In genomic region chr5:60287174-60287771, GRCh38 we compare ENCODE assay signal across 8 cellular contexts.
DNase-seq lines count a peak whose midpoint lies in the region; ATAC-seq, FAIRE-seq and TF ChIP-seq lines count a peak whose summit lies in the region.

No MANE protein-coding gene starts in this region.

- H3K4me3 Mint-ChIP-seq in stimulated activated effector memory CD8-positive, alpha-beta T cell treated with anti-CD3 and anti-CD28 coated beads, Interleukin-12 subunit alpha, Interleukin-12 subunit beta, amount 100 ng/mL, for 72 hours: no peak overlapping the region

- no peaks in the 10 kb centered on the region for H3K9me3 ChIP-seq in small intestine (ENCODE audit: control insufficient read depth, low read depth)

- peak; percentile 83 for TF ChIP-seq CTCF in foreskin keratinocyte (conservative IDR thresholded peaks at IDR 0.05)

- peak; percentile 94 for ATAC-seq in GM21390 (IDR thresholded peaks at IDR 0.05; ENCODE audit: unreplicated experiment)
- ATAC-seq in foreskin keratinocyte: peak; percentile 82
- ATAC-seq in stimulated activated effector memory CD8-positive, alpha-beta T cell treated with anti-CD3 and anti-CD28 coated beads, Interleukin-12 subunit alpha, Interleukin-12 subunit beta, amount 100 ng/mL, for 72 hours: no peak

- FAIRE-seq in small intestine (lab: Jason Lieb, UNC): no peak

- DNase-seq in NCI-H345 (lab: John Stamatoyannopoulos, UW) (peak; percentile 18), NCI-H345 treated with DMSO at 0.1 percent for 48 hours (lab: John Stamatoyannopoulos, UW; ENCODE audit: unreplicated experiment) (no peak), SK-N-DZ (ENCODE audit: low spot score) (peak; percentile 35), foreskin keratinocyte (peak; percentile 15 to 33), small intestine (peak; percentile 58)
- DNase-seq in stimulated activated effector memory CD8-positive, alpha-beta T cell treated with anti-CD3 and anti-CD28 coated beads, Interleukin-12 subunit alpha, Interleukin-12 subunit beta, amount 100 ng/mL, for 72 hours (ENCODE audit: low spot score in 2 of 2): no peak

- no peaks in the 10 kb centered on the region for H3K36me3 Mint-ChIP-seq in stimulated activated effector memory CD8-positive, alpha-beta T cell treated with anti-CD3 and anti-CD28 coated beads, Interleukin-12 subunit alpha, Interleukin-12 subunit beta, amount 100 ng/mL, for 72 hours

- 49 to 54% (median 52%) methylated on average over 5 of the region's 5 CpGs for WGBS in small intestine, 3 donors

- H3K27ac ChIP-seq in foreskin keratinocyte: no peak overlapping the region
- H3K27ac ChIP-seq in small intestine (ENCODE audit: low read depth in 1 of 2, low read length in 1 of 2): no peak overlapping the region

- no peaks in the 10 kb centered on the region for H3K36me3 ChIP-seq in small intestine (ENCODE audit: control insufficient read depth in 2 of 2, insufficient read depth in 2 of 2, low read length in 2 of 2)

- peak; percentile 71 for TF ChIP-seq RAD21 in Ishikawa (IDR thresholded peaks at IDR 0.05; ENCODE audit: low read depth)

- no peak overlapping the region for H3K4me3 ChIP-seq in small intestine (ENCODE audit: low read depth in 1 of 2, low read length in 2 of 2)

- H3K9me3 Mint-ChIP-seq in stimulated activated effector memory CD8-positive, alpha-beta T cell treated with anti-CD3 and anti-CD28 coated beads, Interleukin-12 subunit alpha, Interleukin-12 subunit beta, amount 100 ng/mL, for 72 hours: peaks cover 4% of the 10 kb centered on the region

- H3K27ac Mint-ChIP-seq in stimulated activated effector memory CD8-positive, alpha-beta T cell treated with anti-CD3 and anti-CD28 coated beads, Interleukin-12 subunit alpha, Interleukin-12 subunit beta, amount 100 ng/mL, for 72 hours: no peak overlapping the region

- TF ChIP-seq EP300 in Ishikawa (IDR thresholded peaks at IDR 0.05; ENCODE audit: borderline replicate concordance): no peak

- no peaks in the 10 kb centered on the region for H3K4me1 Mint-ChIP-seq in stimulated activated effector memory CD8-positive, alpha-beta T cell treated with anti-CD3 and anti-CD28 coated beads, Interleukin-12 subunit alpha, Interleukin-12 subunit beta, amount 100 ng/mL, for 72 hours

- H3K27me3 ChIP-seq in foreskin keratinocyte (peaks cover 5% of the 10 kb centered on the region), small intestine (ENCODE audit: control insufficient read depth in 2 of 2, insufficient read depth in 2 of 2, low read length in 2 of 2) (no peaks in the 10 kb centered on the region)

- H3K4me1 ChIP-seq in foreskin keratinocyte (no peaks in the 10 kb centered on the region), small intestine (ENCODE audit: control insufficient read depth in 2 of 2, insufficient read depth in 1 of 2, low read depth in 1 of 2, low read length in 1 of 2) (no peaks in the 10 kb centered on the region)

TF ChIP-seq in Ishikawa, 13 proteins besides CTCF, POLR2A, EP300 and RAD21:
- TF ChIP-seq ZBTB7A (IDR thresholded peaks at IDR 0.05; ENCODE audit: low read depth) (no peak), FOXM1 (IDR thresholded peaks at IDR 0.05; ENCODE audit: borderline replicate concordance, low read depth) (no peak), REST (IDR thresholded peaks at IDR 0.05; ENCODE audit: low read depth) (no peak), TEAD4 (IDR thresholded peaks at IDR 0.05) (no peak), NFIC (IDR thresholded peaks at IDR 0.05) (no peak), YY1 (IDR thresholded peaks at IDR 0.05; ENCODE audit: low read depth) (no peak), EGR1 (IDR thresholded peaks at IDR 0.05) (no peak), CREB1 (IDR thresholded peaks at IDR 0.05; ENCODE audit: low read depth) (no peak), TCF12 (IDR thresholded peaks at IDR 0.05; ENCODE audit: low read depth) (no peak), USF1 (IDR thresholded peaks at IDR 0.05) (no peak), TAF1 (IDR thresholded peaks at IDR 0.05; ENCODE audit: low read depth) (no peak), CEBPB (IDR thresholded peaks at IDR 0.05) (no peak), MAX (IDR thresholded peaks at IDR 0.05) (no peak)
TF ChIP-seq in Ishikawa: peak in this region for 0.

Comparison
In these comparisons a context has a peak if more than half of its experiments do, and no peak if none do; other contexts are left out.
1. DNase-seq: peak in NCI-H345 (single experiment), SK-N-DZ (single experiment), foreskin keratinocyte (2 of 2) and small intestine (single experiment); none in NCI-H345 treated with DMSO at 0.1 percent for 48 hours (single experiment) and stimulated activated effector memory CD8-positive, alpha-beta T cell treated with anti-CD3 and anti-CD28 coated beads, Interleukin-12 subunit alpha, Interleukin-12 subunit beta, amount 100 ng/mL, for 72 hours (0 of 2).